In genomic region chr1:38500352-38500751, GRCh38 we compare ENCODE assay signal across 1 cellular context.
TF ChIP-seq lines count a peak whose summit lies in the region.

No MANE protein-coding gene starts in this region.

TF ChIP-seq in H1, 55 proteins besides CTCF, POLR2A, EP300 and RAD21 (continued from another document):
- TF ChIP-seq, protein P1, sequence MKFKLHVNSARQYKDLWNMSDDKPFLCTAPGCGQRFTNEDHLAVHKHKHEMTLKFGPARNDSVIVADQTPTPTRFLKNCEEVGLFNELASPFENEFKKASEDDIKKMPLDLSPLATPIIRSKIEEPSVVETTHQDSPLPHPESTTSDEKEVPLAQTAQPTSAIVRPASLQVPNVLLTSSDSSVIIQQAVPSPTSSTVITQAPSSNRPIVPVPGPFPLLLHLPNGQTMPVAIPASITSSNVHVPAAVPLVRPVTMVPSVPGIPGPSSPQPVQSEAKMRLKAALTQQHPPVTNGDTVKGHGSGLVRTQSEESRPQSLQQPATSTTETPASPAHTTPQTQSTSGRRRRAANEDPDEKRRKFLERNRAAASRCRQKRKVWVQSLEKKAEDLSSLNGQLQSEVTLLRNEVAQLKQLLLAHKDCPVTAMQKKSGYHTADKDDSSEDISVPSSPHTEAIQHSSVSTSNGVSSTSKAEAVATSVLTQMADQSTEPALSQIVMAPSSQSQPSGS (IDR thresholded peaks at IDR 0.05; ENCODE audit: low read length): no peak
- TF ChIP-seq EZH2 (IDR thresholded peaks at IDR 0.05; ENCODE audit: low read depth, low read length, severe bottlenecking) (no peak), TBP (IDR thresholded peaks at IDR 0.05; ENCODE audit: low read depth, low read length) (no peak), SP4 (IDR thresholded peaks at IDR 0.05; ENCODE audit: low read length) (no peak), SIRT6 (IDR thresholded peaks at IDR 0.05; ENCODE audit: low read length) (no peak)
